Comparison of ENCODE assay signal across 19 cellular contexts in the genomic region with DNA sequence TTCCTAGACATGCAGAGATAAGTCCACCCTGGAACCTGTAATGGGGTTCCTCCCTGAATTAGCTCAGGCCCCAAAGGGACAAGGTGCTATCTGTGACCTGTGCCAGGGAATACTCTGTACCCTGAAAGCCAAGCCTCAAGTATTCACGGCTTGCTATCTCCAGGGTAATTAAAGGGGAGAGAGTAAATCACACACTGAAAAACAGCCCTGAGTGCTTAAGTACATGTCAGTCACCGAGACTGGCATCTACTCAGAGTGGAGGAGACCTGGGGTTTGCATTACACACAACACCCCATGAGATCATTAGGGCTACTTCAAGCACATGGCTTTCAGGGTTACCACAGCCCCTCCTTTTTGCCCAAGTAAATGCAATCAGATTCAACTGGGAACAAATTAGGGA.
DNase-seq lines count a peak whose midpoint lies in the region; ATAC-seq and TF ChIP-seq lines count a peak whose summit lies in the region.
"Had no signal": no experiment of that assay in that cellular context is flagged by ENCODE, and none has a peak within 500 bp of the region (broad histone marks: within the 10 kb centered on the region; RNA-seq: fewer than 3 reads in every experiment).

No MANE protein-coding gene starts in this region.

- H3K4me1 Mint-ChIP-seq in neural progenitor cell: peaks cover 7% of the 10 kb centered on the region

- POLR2A ChIA-PET in HEK293T (lab: Yijun Ruan, JAX): no interaction called here

- H3F3A ChIP-seq in neural progenitor cell (ENCODE audit: low read depth): no peaks in the 10 kb centered on the region

- H3K79me2 ChIP-seq in neural progenitor cell (ENCODE audit: low read depth): no peaks in the 10 kb centered on the region

- peaks cover 3% of the 10 kb centered on the region for H3K27me3 Mint-ChIP-seq in neural progenitor cell (ENCODE audit: insufficient read depth, low read depth)
- H3K27me3 Mint-ChIP-seq: activated naive CD8-positive, alpha-beta T cell treated with anti-CD3 and anti-CD28 coated beads for 36 hours had no signal

- peaks cover 2% of the 10 kb centered on the region for H3K36me3 Mint-ChIP-seq in neural progenitor cell
- H3K36me3 Mint-ChIP-seq: activated naive CD8-positive, alpha-beta T cell treated with anti-CD3 and anti-CD28 coated beads for 36 hours; CD14-positive monocyte had no signal

- peaks cover 8% of the 10 kb centered on the region for H3K9me3 Mint-ChIP-seq in neural progenitor cell
- H3K9me3 Mint-ChIP-seq: activated naive CD8-positive, alpha-beta T cell treated with anti-CD3 and anti-CD28 coated beads for 36 hours had no signal

- H3K36me3 ChIP-seq in SK-N-MC (ENCODE audit: insufficient read depth, low read length) (no peaks in the 10 kb centered on the region), neural progenitor cell (no peaks in the 10 kb centered on the region)
- H3K36me3 ChIP-seq: MG63, upper lobe of left lung had no signal

- CTCF ChIA-PET in HEK293T (lab: Yijun Ruan, JAX): no interaction called here

- H3K27ac Mint-ChIP-seq in neural progenitor cell: no peak overlapping the region
- H3K27ac Mint-ChIP-seq: activated naive CD8-positive, alpha-beta T cell treated with anti-CD3 and anti-CD28 coated beads for 36 hours; CD14-positive monocyte had no signal

- H3K4me3 ChIP-seq in SK-N-MC (no peak overlapping the region), neural progenitor cell (no peak overlapping the region)
- H3K4me3 ChIP-seq: K562, MG63, upper lobe of left lung had no signal

- H3K27me3 ChIP-seq in neural progenitor cell: peaks cover 11% of the 10 kb centered on the region
- H3K27me3 ChIP-seq: MG63, upper lobe of left lung had no signal

- ATAC-seq in HG03097 (IDR thresholded peaks at IDR 0.05; ENCODE audit: low FRiP score, unreplicated experiment): no peak
- ATAC-seq: K562, SK-N-SH treated with all-trans-retinoic acid at 6 μM for 48 hours had no signal

- H3K27ac ChIP-seq in SK-N-MC (peak overlapping the region; percentile 52; the same call in 1 of the 2 replicates), neural progenitor cell (no peak overlapping the region)

- DNase-seq in HEK293T (ENCODE audit: extremely low spot score): no peak
- DNase-seq in NCI-H128 (lab: John Stamatoyannopoulos, UW; ENCODE audit: unreplicated experiment): peak; percentile 70
- DNase-seq in SK-N-MC (ENCODE audit: low read depth, low spot score): no peak
- DNase-seq in left kidney (ENCODE audit: low read depth, low spot score): peak; percentile 72
- no peak for DNase-seq in activated effector memory CD4-positive, alpha-beta T cell treated with Interleukin-2 at 50 U/mL for 16 hours
- DNase-seq in neural progenitor cell (ENCODE audit: low spot score): no peak
- DNase-seq in NCI-H226: no peak
- DNase-seq: activated CD4-positive, alpha-beta T cell treated with anti-CD3 and anti-CD28 coated beads, Interleukin-2, amount 50 U/mL, for 1 hour; activated naive CD8-positive, alpha-beta T cell treated with anti-CD3 and anti-CD28 coated beads for 36 hours; mesenchymal stem cell; NCI-H1694 treated with DMSO at 0.1 percent for 48 hours; NCI-H446; nucleus accumbens had no signal

- H3K9ac ChIP-seq in SK-N-MC (ENCODE audit: insufficient read length) (no peak overlapping the region), neural progenitor cell (no peak overlapping the region)

- H3K4me1 ChIP-seq in neural progenitor cell: no peaks in the 10 kb centered on the region

- no peak overlapping the region for H3K4me2 ChIP-seq in neural progenitor cell

- no peak for TF ChIP-seq CTCF in neural progenitor cell (IDR thresholded peaks at IDR 0.05)

- H2AFZ ChIP-seq in neural progenitor cell (replicated peaks): no peak overlapping the region

- H4K20me1 ChIP-seq in neural progenitor cell (ENCODE audit: low read depth): no peaks in the 10 kb centered on the region

- H3K4me3 Mint-ChIP-seq in neural progenitor cell: no peak overlapping the region
- H3K4me3 Mint-ChIP-seq: activated naive CD8-positive, alpha-beta T cell treated with anti-CD3 and anti-CD28 coated beads for 36 hours; CD14-positive monocyte had no signal

- no peaks in the 10 kb centered on the region for H3K9me3 ChIP-seq in SK-N-MC (ENCODE audit: low read depth, low read length)
- peaks cover 5% of the 10 kb centered on the region for H3K9me3 ChIP-seq in neural progenitor cell (ENCODE audit: low read depth)
- H3K9me3 ChIP-seq: MG63, upper lobe of left lung had no signal

TF ChIP-seq in HEK293T, 16 proteins besides CTCF, POLR2A, EP300 and RAD21:
- TF ChIP-seq SUZ12 (IDR thresholded peaks at IDR 0.05): no peak
- TF ChIP-seq, protein P1, sequence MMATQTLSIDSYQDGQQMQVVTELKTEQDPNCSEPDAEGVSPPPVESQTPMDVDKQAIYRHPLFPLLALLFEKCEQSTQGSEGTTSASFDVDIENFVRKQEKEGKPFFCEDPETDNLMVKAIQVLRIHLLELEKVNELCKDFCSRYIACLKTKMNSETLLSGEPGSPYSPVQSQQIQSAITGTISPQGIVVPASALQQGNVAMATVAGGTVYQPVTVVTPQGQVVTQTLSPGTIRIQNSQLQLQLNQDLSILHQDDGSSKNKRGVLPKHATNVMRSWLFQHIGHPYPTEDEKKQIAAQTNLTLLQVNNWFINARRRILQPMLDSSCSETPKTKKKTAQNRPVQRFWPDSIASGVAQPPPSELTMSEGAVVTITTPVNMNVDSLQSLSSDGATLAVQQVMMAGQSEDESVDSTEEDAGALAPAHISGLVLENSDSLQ (IDR thresholded peaks at IDR 0.05): peak; percentile 82

Comparison
In these comparisons a context has a peak if more than half of its experiments do, and no peak if none do; other contexts are left out.
1. DNase-seq: peak in NCI-H128 (single experiment) and left kidney (single experiment); none in HEK293T (single experiment), SK-N-MC (single experiment), activated effector memory CD4-positive, alpha-beta T cell treated with Interleukin-2 at 50 U/mL for 16 hours (single experiment), neural progenitor cell (single experiment) and NCI-H226 (single experiment).